18 cellular contexts compared by ENCODE assay signal in genomic region chr11:79242616-79243015, GRCh38.
"Had no signal": no experiment of that assay in that cellular context is flagged by ENCODE, and none has a peak within 500 bp of the region (broad histone marks: within the 10 kb centered on the region; RNA-seq: fewer than 3 reads in every experiment).

No MANE protein-coding gene starts in this region.

- DNase-seq: activated B cell treated with CpG ODN at 0.5 μM for 24 hours; activated CD4-positive, alpha-beta T cell treated with anti-CD3 and anti-CD28 coated beads for 48 hours; activated CD8-positive, alpha-beta T cell treated with anti-CD3 and anti-CD28 coated beads for 36 hours; activated gamma-delta T cell; activated T-cell treated with anti-CD3 and anti-CD28 coated beads, Interleukin-2, amount 50 U/mL, for 48 hours; gastrocnemius medialis; left cardiac atrium; lower lobe of right lung; pancreas; sigmoid colon; stimulated activated CD4-positive, alpha-beta T cell treated with anti-CD3 and anti-CD28 coated beads, Interleukin-12 subunit alpha, Interleukin-12 subunit beta, amount 100 ng/mL, for 4 hours; stimulated activated CD4-positive, alpha-beta T cell treated with anti-CD3 and anti-CD28 coated beads, Interleukin-2, amount 100 ng/mL, for 24 hours; stomach; T-helper 2 cell had no signal

- H3K4me1 Mint-ChIP-seq: activated B cell treated with CpG ODN at 0.5 μM for 24 hours had no signal

- H3K27me3 ChIP-seq: gastrocnemius medialis, pancreas, sigmoid colon, stomach had no signal

- ATAC-seq: activated CD8-positive, alpha-beta T cell treated with anti-CD3 and anti-CD28 coated beads for 36 hours; activated naive CD4-positive, alpha-beta T cell treated with anti-CD3 and anti-CD28 coated beads, Interleukin-2, amount 50 U/mL, for 72 hours; esophagus mucosa; gastrocnemius medialis; left cardiac atrium; lower lobe of right lung; pancreas had no signal

- H3K27ac ChIP-seq: gastrocnemius medialis, lower lobe of right lung, pancreas, sigmoid colon, stomach had no signal

- H3K4me1 ChIP-seq: gastrocnemius medialis, lower lobe of right lung had no signal

- H3K27ac Mint-ChIP-seq: activated B cell treated with CpG ODN at 0.5 μM for 24 hours; activated CD8-positive, alpha-beta T cell treated with anti-CD3 and anti-CD28 coated beads for 36 hours; activated naive CD4-positive, alpha-beta T cell treated with anti-CD3 and anti-CD28 coated beads, Interleukin-2, amount 50 U/mL, for 72 hours; mesothelial cell of epicardium had no signal

- H3K36me3 Mint-ChIP-seq: activated naive CD4-positive, alpha-beta T cell treated with anti-CD3 and anti-CD28 coated beads, Interleukin-2, amount 50 U/mL, for 72 hours; mesothelial cell of epicardium had no signal

- H3K9me3 Mint-ChIP-seq: activated B cell treated with CpG ODN at 0.5 μM for 24 hours; activated CD8-positive, alpha-beta T cell treated with anti-CD3 and anti-CD28 coated beads for 36 hours; activated naive CD4-positive, alpha-beta T cell treated with anti-CD3 and anti-CD28 coated beads, Interleukin-2, amount 50 U/mL, for 72 hours; mesothelial cell of epicardium had no signal

- H3K4me3 Mint-ChIP-seq: activated B cell treated with CpG ODN at 0.5 μM for 24 hours; activated CD8-positive, alpha-beta T cell treated with anti-CD3 and anti-CD28 coated beads for 36 hours; mesothelial cell of epicardium had no signal

- H3K9me3 ChIP-seq: gastrocnemius medialis, lower lobe of right lung, pancreas, sigmoid colon, stomach, thoracic aorta had no signal
